36 cellular contexts compared by ENCODE assay signal in the genomic region with DNA sequence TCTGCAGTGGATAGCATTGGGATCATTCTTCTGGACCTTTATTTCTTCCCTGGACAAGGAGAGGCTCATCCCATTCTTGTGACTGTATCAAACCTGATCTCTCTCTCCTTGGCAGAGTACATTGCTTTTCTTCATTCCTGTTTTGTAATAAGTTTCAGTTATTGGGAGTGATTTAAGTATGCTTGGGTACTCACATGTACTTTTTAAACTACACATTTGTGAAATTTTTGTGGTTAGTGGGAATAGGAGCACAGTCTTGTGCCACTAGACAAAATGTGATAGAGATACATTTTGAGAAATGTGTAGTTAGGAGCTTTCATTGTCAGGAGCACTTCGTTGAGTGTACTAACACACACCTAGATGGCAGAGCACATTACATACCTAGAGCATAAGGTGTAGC.
"Had no signal": no experiment of that assay in that cellular context is flagged by ENCODE, and none has a peak within 500 bp of the region (broad histone marks: within the 10 kb centered on the region; RNA-seq: fewer than 3 reads in every experiment).

No MANE protein-coding gene starts in this region.

- DNase-seq: activated B cell treated with CpG ODN at 0.5 μM for 24 hours; activated CD4-positive, alpha-beta memory T cell treated with anti-CD3 and anti-CD28 coated beads for 36 hours; activated CD4-positive, alpha-beta T cell treated with anti-CD3 and anti-CD28 coated beads for 4 hours; activated CD4-positive, alpha-beta T cell treated with anti-CD3 and anti-CD28 coated beads, Interleukin-2, amount 50 U/mL, for 1 hour; activated CD4-positive, CD25-positive, alpha-beta regulatory T cell treated with anti-CD3 and anti-CD28 coated beads, Interleukin-2, amount 50 U/mL, for 72 hours; activated CD8-positive, alpha-beta memory T cell treated with anti-CD3 and anti-CD28 coated beads, Interleukin-2, amount 50 U/mL, for 4 hours; activated gamma-delta T cell treated with Interleukin-2 at 50 U/mL for 16 hours; activated naive CD4-positive, alpha-beta T cell treated with anti-CD3 and anti-CD28 coated beads for 36 hours; activated T-cell treated with anti-CD3 and anti-CD28 coated beads for 4 hours; activated T-cell treated with anti-CD3 and anti-CD28 coated beads, Interleukin-2, amount 50 U/mL, for 4 hours; adrenal gland; aorta; brain microvascular endothelial cell; central memory CD4-positive, alpha-beta T cell; MG63; NCI-H1048; NCI-H1436 treated with DMSO at 0.1 percent for 48 hours; NCI-H187; NCI-H2029 treated with DMSO at 0.1 percent for 48 hours; NCI-H2107; NCI-H2171; NCI-H510A; NCI-H526; NCI-H748 treated with DMSO at 0.1 percent for 48 hours; NK-92 treated with Interleukin-12 subunit alpha and Interleukin-12 subunit beta, amount 100 ng/mL, for 24 hours; PC-3; Peyer's patch; RPMI8226; SW 1271; T-helper 1 cell; T-helper 2 cell; T-helper 9 cell had no signal

- H3K36me3 ChIP-seq: adrenal gland, brain microvascular endothelial cell, MG63, Peyer's patch had no signal

- H3K27ac Mint-ChIP-seq: activated B cell treated with CpG ODN at 0.5 μM for 24 hours; activated CD4-positive, alpha-beta memory T cell treated with anti-CD3 and anti-CD28 coated beads for 36 hours; activated naive CD4-positive, alpha-beta T cell treated with anti-CD3 and anti-CD28 coated beads for 36 hours; activated naive CD4-positive, alpha-beta T cell treated with anti-CD3 and anti-CD28 coated beads, Interleukin-2, amount 50 U/mL, for 72 hours; activated T-helper 1 cell treated with anti-CD3 and anti-CD28 coated beads, Interleukin-12 subunit alpha, Interleukin-12 subunit beta, Interleukin-2, Interleukin-4 antibody, amounts not matched to agents 30 ng/mL and 10 ng/mL and 1 ng/mL, durations not matched to agents 14 hours and 24 hours and 36 hours had no signal

- H3K27me3 ChIP-seq: adrenal gland, brain microvascular endothelial cell, MG63, Peyer's patch had no signal

- H3K36me3 Mint-ChIP-seq: activated CD4-positive, alpha-beta memory T cell treated with anti-CD3 and anti-CD28 coated beads for 36 hours; activated naive CD4-positive, alpha-beta T cell treated with anti-CD3 and anti-CD28 coated beads, Interleukin-2, amount 50 U/mL, for 72 hours had no signal

- H3K4me3 ChIP-seq: adrenal gland, K562, MG63, Peyer's patch had no signal

- H3K4me1 ChIP-seq: adrenal gland, Peyer's patch had no signal

- H3K27ac ChIP-seq: adrenal gland, brain microvascular endothelial cell, Peyer's patch, VCaP had no signal

- H3K4me3 Mint-ChIP-seq: activated B cell treated with CpG ODN at 0.5 μM for 24 hours; activated CD4-positive, alpha-beta memory T cell treated with anti-CD3 and anti-CD28 coated beads for 36 hours; activated naive CD4-positive, alpha-beta T cell treated with anti-CD3 and anti-CD28 coated beads for 36 hours; activated T-cell treated with anti-CD3 and anti-CD28 coated beads, Interleukin-2, amount 50 U/mL, for 4 hours; activated T-helper 1 cell treated with anti-CD3 and anti-CD28 coated beads, Interleukin-12 subunit alpha, Interleukin-12 subunit beta, Interleukin-2, Interleukin-4 antibody, amounts not matched to agents 30 ng/mL and 10 ng/mL and 1 ng/mL, durations not matched to agents 14 hours and 24 hours and 36 hours had no signal

- ATAC-seq: activated naive CD4-positive, alpha-beta T cell treated with anti-CD3 and anti-CD28 coated beads, Interleukin-2, amount 50 U/mL, for 72 hours; activated T-cell treated with anti-CD3 and anti-CD28 coated beads, Interleukin-2, amount 50 U/mL, for 4 hours; K562; PC-3 had no signal

- H3K9me3 ChIP-seq: adrenal gland, MG63, Peyer's patch had no signal

- H3K27me3 Mint-ChIP-seq: activated CD4-positive, alpha-beta memory T cell treated with anti-CD3 and anti-CD28 coated beads for 36 hours had no signal

- H3K9me3 Mint-ChIP-seq: activated B cell treated with CpG ODN at 0.5 μM for 24 hours; activated naive CD4-positive, alpha-beta T cell treated with anti-CD3 and anti-CD28 coated beads for 36 hours; activated naive CD4-positive, alpha-beta T cell treated with anti-CD3 and anti-CD28 coated beads, Interleukin-2, amount 50 U/mL, for 72 hours; activated T-helper 1 cell treated with anti-CD3 and anti-CD28 coated beads, Interleukin-12 subunit alpha, Interleukin-12 subunit beta, Interleukin-2, Interleukin-4 antibody, amounts not matched to agents 30 ng/mL and 10 ng/mL and 1 ng/mL, durations not matched to agents 14 hours and 24 hours and 36 hours had no signal
